In the genomic region with DNA sequence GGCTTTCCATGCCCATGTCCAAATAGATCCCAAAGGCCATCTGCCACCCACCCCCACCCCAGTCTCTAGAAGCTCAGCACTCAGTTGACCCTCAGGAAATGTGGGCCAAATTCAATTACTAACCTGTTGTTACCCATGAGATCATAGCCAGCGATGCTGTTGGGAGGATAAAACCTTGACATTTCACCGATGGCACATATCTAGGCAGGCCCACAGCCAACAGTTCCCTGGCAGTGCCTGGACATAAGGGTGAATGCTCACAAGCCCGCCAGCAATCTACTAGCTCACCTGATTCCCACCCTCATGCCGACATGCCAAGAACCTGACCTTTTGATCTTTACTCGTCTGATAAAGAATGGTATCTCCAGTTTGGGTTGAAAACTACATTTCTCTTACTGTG, we compare ENCODE assay signal across 2 cellular contexts.
A peak's percentile ranks its signal among the peaks of the same experiment; 100 is the strongest.
TF ChIP-seq lines count a peak whose summit lies in the region.

No MANE protein-coding gene starts in this region.

TF ChIP-seq in liver, 16 proteins besides CTCF, POLR2A, EP300 and RAD21:
- TF ChIP-seq, protein P1, sequence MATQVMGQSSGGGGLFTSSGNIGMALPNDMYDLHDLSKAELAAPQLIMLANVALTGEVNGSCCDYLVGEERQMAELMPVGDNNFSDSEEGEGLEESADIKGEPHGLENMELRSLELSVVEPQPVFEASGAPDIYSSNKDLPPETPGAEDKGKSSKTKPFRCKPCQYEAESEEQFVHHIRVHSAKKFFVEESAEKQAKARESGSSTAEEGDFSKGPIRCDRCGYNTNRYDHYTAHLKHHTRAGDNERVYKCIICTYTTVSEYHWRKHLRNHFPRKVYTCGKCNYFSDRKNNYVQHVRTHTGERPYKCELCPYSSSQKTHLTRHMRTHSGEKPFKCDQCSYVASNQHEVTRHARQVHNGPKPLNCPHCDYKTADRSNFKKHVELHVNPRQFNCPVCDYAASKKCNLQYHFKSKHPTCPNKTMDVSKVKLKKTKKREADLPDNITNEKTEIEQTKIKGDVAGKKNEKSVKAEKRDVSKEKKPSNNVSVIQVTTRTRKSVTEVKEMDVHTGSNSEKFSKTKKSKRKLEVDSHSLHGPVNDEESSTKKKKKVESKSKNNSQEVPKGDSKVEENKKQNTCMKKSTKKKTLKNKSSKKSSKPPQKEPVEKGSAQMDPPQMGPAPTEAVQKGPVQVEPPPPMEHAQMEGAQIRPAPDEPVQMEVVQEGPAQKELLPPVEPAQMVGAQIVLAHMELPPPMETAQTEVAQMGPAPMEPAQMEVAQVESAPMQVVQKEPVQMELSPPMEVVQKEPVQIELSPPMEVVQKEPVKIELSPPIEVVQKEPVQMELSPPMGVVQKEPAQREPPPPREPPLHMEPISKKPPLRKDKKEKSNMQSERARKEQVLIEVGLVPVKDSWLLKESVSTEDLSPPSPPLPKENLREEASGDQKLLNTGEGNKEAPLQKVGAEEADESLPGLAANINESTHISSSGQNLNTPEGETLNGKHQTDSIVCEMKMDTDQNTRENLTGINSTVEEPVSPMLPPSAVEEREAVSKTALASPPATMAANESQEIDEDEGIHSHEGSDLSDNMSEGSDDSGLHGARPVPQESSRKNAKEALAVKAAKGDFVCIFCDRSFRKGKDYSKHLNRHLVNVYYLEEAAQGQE (IDR thresholded peaks at IDR 0.05) = peak; percentile 51
- peak; percentile 55 for TF ChIP-seq MAX (IDR thresholded peaks at IDR 0.05)
- TF ChIP-seq JUND (IDR thresholded peaks at IDR 0.05) = peak in 1 of 2 donors; percentile 88
- TF ChIP-seq RXRA (IDR thresholded peaks at IDR 0.05) = peak; percentile 34 to 97
- TF ChIP-seq, protein P2, sequence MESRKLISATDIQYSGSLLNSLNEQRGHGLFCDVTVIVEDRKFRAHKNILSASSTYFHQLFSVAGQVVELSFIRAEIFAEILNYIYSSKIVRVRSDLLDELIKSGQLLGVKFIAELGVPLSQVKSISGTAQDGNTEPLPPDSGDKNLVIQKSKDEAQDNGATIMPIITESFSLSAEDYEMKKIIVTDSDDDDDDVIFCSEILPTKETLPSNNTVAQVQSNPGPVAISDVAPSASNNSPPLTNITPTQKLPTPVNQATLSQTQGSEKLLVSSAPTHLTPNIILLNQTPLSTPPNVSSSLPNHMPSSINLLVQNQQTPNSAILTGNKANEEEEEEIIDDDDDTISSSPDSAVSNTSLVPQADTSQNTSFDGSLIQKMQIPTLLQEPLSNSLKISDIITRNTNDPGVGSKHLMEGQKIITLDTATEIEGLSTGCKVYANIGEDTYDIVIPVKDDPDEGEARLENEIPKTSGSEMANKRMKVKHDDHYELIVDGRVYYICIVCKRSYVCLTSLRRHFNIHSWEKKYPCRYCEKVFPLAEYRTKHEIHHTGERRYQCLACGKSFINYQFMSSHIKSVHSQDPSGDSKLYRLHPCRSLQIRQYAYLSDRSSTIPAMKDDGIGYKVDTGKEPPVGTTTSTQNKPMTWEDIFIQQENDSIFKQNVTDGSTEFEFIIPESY (IDR thresholded peaks at IDR 0.05) = no peak
- TF ChIP-seq SP1 (IDR thresholded peaks at IDR 0.05) = no peak
- peak; percentile 70 for TF ChIP-seq YY1 (IDR thresholded peaks at IDR 0.05)
- TF ChIP-seq FOXA2 (IDR thresholded peaks at IDR 0.05) = peak; percentile 47
- TF ChIP-seq FOXA1 (IDR thresholded peaks at IDR 0.05) = peak; percentile 12
- TF ChIP-seq HNF4A (conservative IDR thresholded peaks at IDR 0.05) = peak in 1 of 2 donors; percentile 75
- TF ChIP-seq NR2F2 (IDR thresholded peaks at IDR 0.05) = no peak

TF ChIP-seq in HepG2, 621 proteins besides CTCF, POLR2A, EP300 and RAD21 (continued from another document):
- TF ChIP-seq, protein P3, sequence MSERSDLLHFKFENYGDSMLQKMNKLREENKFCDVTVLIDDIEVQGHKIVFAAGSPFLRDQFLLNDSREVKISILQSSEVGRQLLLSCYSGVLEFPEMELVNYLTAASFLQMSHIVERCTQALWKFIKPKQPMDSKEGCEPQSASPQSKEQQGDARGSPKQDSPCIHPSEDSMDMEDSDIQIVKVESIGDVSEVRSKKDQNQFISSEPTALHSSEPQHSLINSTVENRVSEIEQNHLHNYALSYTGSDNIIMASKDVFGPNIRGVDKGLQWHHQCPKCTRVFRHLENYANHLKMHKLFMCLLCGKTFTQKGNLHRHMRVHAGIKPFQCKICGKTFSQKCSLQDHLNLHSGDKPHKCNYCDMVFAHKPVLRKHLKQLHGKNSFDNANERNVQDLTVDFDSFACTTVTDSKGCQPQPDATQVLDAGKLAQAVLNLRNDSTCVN (CRISPR knock-in tag; IDR thresholded peaks at IDR 0.05; ENCODE audit: borderline replicate concordance) = no peak
- TF ChIP-seq ZMAT3 (CRISPR knock-in tag; conservative IDR thresholded peaks at IDR 0.05) (no peak), ZNF766 (CRISPR knock-in tag; IDR thresholded peaks at IDR 0.05; ENCODE audit: borderline replicate concordance) (no peak), ZNF431 (CRISPR knock-in tag; IDR thresholded peaks at IDR 0.05; ENCODE audit: borderline replicate concordance, low read depth) (no peak), NRL (CRISPR knock-in tag; IDR thresholded peaks at IDR 0.05; ENCODE audit: borderline replicate concordance) (no peak), FOXA1 (IDR thresholded peaks at IDR 0.05) (no peak), FOXA1 (CRISPR knock-in tag; IDR thresholded peaks at IDR 0.05) (no peak), MED13 (CRISPR knock-in tag; IDR thresholded peaks at IDR 0.05) (no peak), HDAC2 (CRISPR knock-in tag; IDR thresholded peaks at IDR 0.05) (no peak), JARID2 (CRISPR knock-in tag; IDR thresholded peaks at IDR 0.05; ENCODE audit: insufficient replicate concordance) (no peak), ZSCAN25 (CRISPR knock-in tag; IDR thresholded peaks at IDR 0.05) (no peak)
- TF ChIP-seq, protein P4, sequence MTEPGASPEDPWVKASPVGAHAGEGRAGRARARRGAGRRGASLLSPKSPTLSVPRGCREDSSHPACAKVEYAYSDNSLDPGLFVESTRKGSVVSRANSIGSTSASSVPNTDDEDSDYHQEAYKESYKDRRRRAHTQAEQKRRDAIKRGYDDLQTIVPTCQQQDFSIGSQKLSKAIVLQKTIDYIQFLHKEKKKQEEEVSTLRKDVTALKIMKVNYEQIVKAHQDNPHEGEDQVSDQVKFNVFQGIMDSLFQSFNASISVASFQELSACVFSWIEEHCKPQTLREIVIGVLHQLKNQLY (CRISPR knock-in tag; IDR thresholded peaks at IDR 0.05) = no peak
